Comparison of ENCODE assay signal across 1 cellular context in genomic region chr9:131252120-131252519, GRCh38.
TF ChIP-seq lines count a peak whose summit lies in the region.

No MANE protein-coding gene starts in this region.

TF ChIP-seq in H1, 55 proteins besides CTCF, POLR2A, EP300 and RAD21:
- no peak for TF ChIP-seq NRF1 (IDR thresholded peaks at IDR 0.05; ENCODE audit: low read depth, low read length)
TF ChIP-seq in H1: peak in this region for 0.
